In genomic region chr7:26863504-26864308, GRCh38 we compare ENCODE assay signal across 8 cellular contexts. TPM values are rescaled to one million over a fixed set of nuclear protein-coding genes. Genes with fewer than 3 reads are reported as not detected.
DNase-seq lines count a peak whose midpoint lies in the region; ATAC-seq and TF ChIP-seq lines count a peak whose summit lies in the region.

No MANE protein-coding gene starts in this region.

- H3K27ac Mint-ChIP-seq in immature natural killer cell = peak overlapping the region; percentile 93 to 99 (median 98)

- peaks cover 5 to 13% (median 13%) of the 10 kb centered on the region in 3 donors for H3K27me3 Mint-ChIP-seq in immature natural killer cell (ENCODE audit: low read depth in 3 of 3)

- TF ChIP-seq CTCF in astrocyte of the cerebellum (IDR thresholded peaks at IDR 0.05; ENCODE audit: low read depth, low read length, missing control alignments) = no peak

- in situ Hi-C loops in astrocyte of the cerebellum (cut with HindIII; ENCODE audit: low sequenced_read_pairs) = no loop called here

- peak overlapping the region; percentile 58 for H3K4me3 ChIP-seq in H7 (ENCODE audit: insufficient read depth, low read depth, low read length)
- peak overlapping the region; percentile 68 for H3K4me3 ChIP-seq in astrocyte of the cerebellum (ENCODE audit: low read depth, low read length)

- DNase-seq in activated CD4-positive, CD25-positive, alpha-beta regulatory T cell treated with anti-CD3 and anti-CD28 coated beads, Interleukin-2, amount 50 U/mL, for 72 hours = no peak
- peak; percentile 14 for DNase-seq in H7
- DNase-seq in NOMO-1 treated with dmso at 0.1 percent for 144 hours (lab: John Stamatoyannopoulos, UW; ENCODE audit: unreplicated experiment) = peak; percentile 70
- DNase-seq in astrocyte of the cerebellum (ENCODE audit: low read depth) = no peak
- peak in 2 of 3 donors; percentile 45 to 54 for DNase-seq in immature natural killer cell
- DNase-seq in stimulated activated CD4-positive, alpha-beta T cell treated with anti-CD3 and anti-CD28 coated beads, Interleukin-4, amount 100 ng/mL, for 24 hours = peak; percentile 9
- DNase-seq in SK-N-DZ (ENCODE audit: low spot score) = no peak

- peaks cover 0 to 2% (median 0%) of the 10 kb centered on the region in 6 donors for H3K9me3 Mint-ChIP-seq in immature natural killer cell

- peak; percentile 27 to 34 for ATAC-seq in activated CD4-positive, CD25-positive, alpha-beta regulatory T cell treated with anti-CD3 and anti-CD28 coated beads, Interleukin-2, amount 50 U/mL, for 24 hours

- H3K36me3 ChIP-seq in H7 (replicated peaks; ENCODE audit: control insufficient read depth, insufficient read depth, low read length) = no peaks in the 10 kb centered on the region

- H3K27me3 ChIP-seq in H7 (ENCODE audit: control insufficient read depth, insufficient read depth, low read length) = peaks cover 16% of the 10 kb centered on the region

- peak overlapping the region; percentile 88 to 99 (median 99) for H3K4me3 Mint-ChIP-seq in immature natural killer cell

- H3K36me3 Mint-ChIP-seq in immature natural killer cell = no peaks in the 10 kb centered on the region

- H3K4me1 Mint-ChIP-seq in immature natural killer cell = peaks cover 31 to 50% of the 10 kb centered on the region in 2 donors

RNA-seq across cellular contexts. Expression of gene SKAP2, which starts 0.7 kb away (rescaled TPM):
- total RNA-seq in H7 (2014; rRNA removed; shearing (Covaris generic)) = 2.2 and 3.1 TPM in 2 replicates
- polyA plus RNA-seq in immature natural killer cell = 100 to 1,000 TPM in 1 of 3 donors, 10 to 100 TPM in 2; 66.9 to 115 (median 80.3) TPM
- 1.1 and 3.4 TPM in 2 replicates for polyA plus RNA-seq in SK-N-DZ (2014; cell fraction: cytosol; rRNA removed)
- 0.38 TPM in 1 of 2 replicates, not detected in the other for polyA plus RNA-seq in SK-N-DZ (2014; cell fraction: nucleus; rRNA removed)

Comparison
In these comparisons a context has a peak if more than half of its experiments do, and no peak if none do; other contexts are left out.
1. DNase-seq: peak in H7 (single experiment), NOMO-1 treated with dmso at 0.1 percent for 144 hours (single experiment), immature natural killer cell (2 of 3) and stimulated activated CD4-positive, alpha-beta T cell treated with anti-CD3 and anti-CD28 coated beads, Interleukin-4, amount 100 ng/mL, for 24 hours (single experiment); none in activated CD4-positive, CD25-positive, alpha-beta regulatory T cell treated with anti-CD3 and anti-CD28 coated beads, Interleukin-2, amount 50 U/mL, for 72 hours (single experiment), astrocyte of the cerebellum (single experiment) and SK-N-DZ (single experiment).